22 cellular contexts compared by ENCODE assay signal in the genomic region with DNA sequence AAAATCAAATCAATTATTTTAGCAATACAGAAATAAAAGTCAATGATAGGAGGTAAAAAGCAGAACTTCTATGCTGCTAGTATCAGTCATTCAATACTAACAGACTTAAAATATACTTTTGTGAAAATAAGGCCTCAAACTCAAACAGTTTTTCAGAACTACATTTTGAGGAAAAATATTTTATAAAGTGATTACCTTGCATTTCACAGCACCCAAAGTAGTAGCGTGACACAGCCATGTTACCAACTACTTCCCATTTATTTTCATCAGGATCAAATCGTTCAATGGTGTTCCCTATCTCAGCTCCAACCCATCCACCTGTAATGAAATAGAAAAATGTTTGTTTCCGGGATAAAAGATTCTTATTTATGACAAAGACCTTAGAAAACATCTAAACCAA.
"Had no signal": no experiment of that assay in that cellular context is flagged by ENCODE, and none has a peak within 500 bp of the region (broad histone marks: within the 10 kb centered on the region; RNA-seq: fewer than 3 reads in every experiment).

No MANE protein-coding gene starts in this region.

- ATAC-seq: gastrocnemius medialis, heart right ventricle, left cardiac atrium, left lung, left ventricle myocardium superior, lower lobe of right lung, mucosa of descending colon had no signal

- FAIRE-seq: colon, endothelial cell of umbilical vein, islet of Langerhans, keratinocyte had no signal

- H3K27me3 ChIP-seq: dorsolateral prefrontal cortex, esophagus muscularis mucosa, gastrocnemius medialis, heart right ventricle, left lung had no signal

- DNase-seq: dermis blood vessel endothelial cell; dorsolateral prefrontal cortex; effector CD4-positive, alpha-beta T cell; effector memory CD4-positive, alpha-beta T cell; foreskin melanocyte; gastrocnemius medialis; glutamatergic neuron; head of caudate nucleus; heart right ventricle; hippocampal formation; left cardiac atrium; left lung; left ventricle myocardium superior; lower lobe of right lung; mucosa of descending colon; naive B cell had no signal

- H3K4me3 ChIP-seq: coronary artery, dorsolateral prefrontal cortex, esophagus muscularis mucosa, gastrocnemius medialis, heart right ventricle, left lung, lower lobe of right lung, mucosa of descending colon had no signal

- H3K27ac ChIP-seq: coronary artery, dorsolateral prefrontal cortex, esophagus muscularis mucosa, gastrocnemius medialis, heart right ventricle, left lung, lower lobe of right lung had no signal

- H3K4me1 ChIP-seq: esophagus muscularis mucosa, gastrocnemius medialis, heart right ventricle, left lung, lower lobe of right lung had no signal

- H3K9me3 ChIP-seq: esophagus muscularis mucosa, gastrocnemius medialis, heart right ventricle, left lung, lower lobe of right lung, mucosa of descending colon had no signal
